In the genomic region with DNA sequence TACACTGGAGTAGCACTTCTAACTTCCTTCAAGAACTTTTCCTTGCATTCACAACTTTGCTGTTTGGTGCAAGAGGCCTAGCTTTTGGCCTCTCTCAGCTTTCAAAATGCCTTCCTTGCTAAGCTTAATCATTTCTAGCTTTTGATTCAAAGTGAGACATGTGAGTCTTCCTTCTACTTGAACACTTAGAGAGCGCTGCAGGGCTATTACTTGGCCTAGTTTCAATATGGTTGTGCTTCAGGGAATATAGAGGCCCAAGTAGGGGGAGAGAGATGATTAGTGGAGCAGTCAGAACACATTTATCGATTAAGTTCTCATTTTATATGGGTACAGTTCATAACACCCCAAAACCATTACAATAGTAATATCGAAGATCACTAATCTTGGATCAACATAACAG, we compare ENCODE assay signal across 16 cellular contexts. TPM values are rescaled to one million over a fixed set of nuclear protein-coding genes. Genes with fewer than 3 reads are reported as not detected.
DNase-seq lines count a peak whose midpoint lies in the region; ATAC-seq lines count a peak whose summit lies in the region.
"Had no signal": no experiment of that assay in that cellular context is flagged by ENCODE, and none has a peak within 500 bp of the region (broad histone marks: within the 10 kb centered on the region; RNA-seq: fewer than 3 reads in every experiment).

No MANE protein-coding gene starts in this region.

- DNase-seq in activated naive CD4-positive, alpha-beta T cell treated with anti-CD3 and anti-CD28 coated beads, Interleukin-2, amount 50 U/mL, for 16 hours = no peak
- no peak for DNase-seq in naive thymus-derived CD8-positive, alpha-beta T cell
- no peak for DNase-seq in HT-29 (ENCODE audit: low spot score)
- DNase-seq: adrenal gland, Caco-2, HFFc6, KBM-7, NCI-H1092 treated with DMSO at 0.1 percent for 48 hours, SHP77, sigmoid colon had no signal

- peak; percentile 94 for ATAC-seq in GM19463 (IDR thresholded peaks at IDR 0.05; ENCODE audit: unreplicated experiment)
- peak; percentile 61 for ATAC-seq in HG03175 (IDR thresholded peaks at IDR 0.05; ENCODE audit: unreplicated experiment)
- ATAC-seq in naive thymus-derived CD8-positive, alpha-beta T cell = no peak
- ATAC-seq in GM19455 (IDR thresholded peaks at IDR 0.05; ENCODE audit: unreplicated experiment) = no peak
- ATAC-seq in HG03196 (IDR thresholded peaks at IDR 0.05; ENCODE audit: unreplicated experiment) = no peak

- H3K9me3 Mint-ChIP-seq in activated naive CD4-positive, alpha-beta T cell treated with anti-CD3 and anti-CD28 coated beads, Interleukin-2, amount 50 U/mL, for 24 hours = no peaks in the 10 kb centered on the region
- H3K9me3 Mint-ChIP-seq in naive thymus-derived CD8-positive, alpha-beta T cell = no peaks in the 10 kb centered on the region
- H3K9me3 Mint-ChIP-seq: HFFc6, neural progenitor cell had no signal

- no peaks in the 10 kb centered on the region for H3K27me3 Mint-ChIP-seq in activated naive CD4-positive, alpha-beta T cell treated with anti-CD3 and anti-CD28 coated beads, Interleukin-2, amount 50 U/mL, for 24 hours
- H3K27me3 Mint-ChIP-seq in naive thymus-derived CD8-positive, alpha-beta T cell = no peaks in the 10 kb centered on the region

- peak overlapping the region; percentile 52 for H3K27ac Mint-ChIP-seq in activated naive CD4-positive, alpha-beta T cell treated with anti-CD3 and anti-CD28 coated beads, Interleukin-2, amount 50 U/mL, for 24 hours
- peak overlapping the region in 6 of 10 donors; percentile 4 to 85 (median 36) for H3K27ac Mint-ChIP-seq in naive thymus-derived CD8-positive, alpha-beta T cell
- H3K27ac Mint-ChIP-seq: HFFc6, neural progenitor cell had no signal

- H3K4me1 Mint-ChIP-seq in activated naive CD4-positive, alpha-beta T cell treated with anti-CD3 and anti-CD28 coated beads, Interleukin-2, amount 50 U/mL, for 24 hours = peaks cover 3% of the 10 kb centered on the region
- H3K4me1 Mint-ChIP-seq in naive thymus-derived CD8-positive, alpha-beta T cell = peaks cover 0 to 3% (median 1%) of the 10 kb centered on the region in 4 donors
- H3K4me1 Mint-ChIP-seq: neural progenitor cell had no signal

- no peak overlapping the region for H3K4me3 Mint-ChIP-seq in activated naive CD4-positive, alpha-beta T cell treated with anti-CD3 and anti-CD28 coated beads, Interleukin-2, amount 50 U/mL, for 24 hours
- no peak overlapping the region for H3K4me3 Mint-ChIP-seq in naive thymus-derived CD8-positive, alpha-beta T cell
- H3K4me3 Mint-ChIP-seq: HFFc6, neural progenitor cell had no signal

- peaks cover 9% of the 10 kb centered on the region for H3K36me3 Mint-ChIP-seq in activated naive CD4-positive, alpha-beta T cell treated with anti-CD3 and anti-CD28 coated beads, Interleukin-2, amount 50 U/mL, for 24 hours
- H3K36me3 Mint-ChIP-seq in naive thymus-derived CD8-positive, alpha-beta T cell = peaks cover 0 to 75% (median 6%) of the 10 kb centered on the region in 3 donors

- POLR2A ChIA-PET in naive thymus-derived CD8-positive, alpha-beta T cell (lab: Charles Lee) = interaction anchor here (0.7 kb wide), 1 partner anchor 55 kb away, joined by 4 read pairs; no protein-coding TSS in a partner anchor

RNA-seq across cellular contexts. Expression of a gene that starts 12.4 kb away (rescaled TPM):
- 10 to 100 TPM; 94.8 to 98.5 TPM for total RNA-seq in naive thymus-derived CD8-positive, alpha-beta T cell
- polyA plus RNA-seq in naive thymus-derived CD8-positive, alpha-beta T cell = 10 to 100 TPM; 18.5 to 28.1 (median 25.2) TPM
- total RNA-seq in HT-29 (2014; rRNA removed; shearing (Covaris generic)) = 14.1 and 17.0 TPM in 2 replicates

RNA-seq across cellular contexts. Expression of a gene that starts 47.8 kb away (rescaled TPM):
- 10 to 100 TPM; 12.0 to 15.6 TPM for total RNA-seq in naive thymus-derived CD8-positive, alpha-beta T cell
- 1 to 10 TPM; 5.1 to 5.9 (median 5.6) TPM for polyA plus RNA-seq in naive thymus-derived CD8-positive, alpha-beta T cell
- total RNA-seq in HT-29 (2014; rRNA removed; shearing (Covaris generic)) = 4.7 and 4.8 TPM in 2 replicates

RNA-seq across cellular contexts. Expression of a gene that starts 52.9 kb away (rescaled TPM):
- not detected for total RNA-seq in naive thymus-derived CD8-positive, alpha-beta T cell
- polyA plus RNA-seq in naive thymus-derived CD8-positive, alpha-beta T cell = under 1 TPM in 2 of 3 donors, not detected in 1; 0.30 to 0.68 TPM
- total RNA-seq in HT-29 (2014; rRNA removed; shearing (Covaris generic)) = 0.55 and 2.9 TPM in 2 replicates

Comparison
In these comparisons a context has a peak if more than half of its experiments do, and no peak if none do; other contexts are left out.
1. ATAC-seq: peak in GM19463 (single experiment) and HG03175 (single experiment); none in naive thymus-derived CD8-positive, alpha-beta T cell (0 of 2), GM19455 (single experiment) and HG03196 (single experiment).